ENCODE assay signal across 25 cellular contexts in the genomic region with DNA sequence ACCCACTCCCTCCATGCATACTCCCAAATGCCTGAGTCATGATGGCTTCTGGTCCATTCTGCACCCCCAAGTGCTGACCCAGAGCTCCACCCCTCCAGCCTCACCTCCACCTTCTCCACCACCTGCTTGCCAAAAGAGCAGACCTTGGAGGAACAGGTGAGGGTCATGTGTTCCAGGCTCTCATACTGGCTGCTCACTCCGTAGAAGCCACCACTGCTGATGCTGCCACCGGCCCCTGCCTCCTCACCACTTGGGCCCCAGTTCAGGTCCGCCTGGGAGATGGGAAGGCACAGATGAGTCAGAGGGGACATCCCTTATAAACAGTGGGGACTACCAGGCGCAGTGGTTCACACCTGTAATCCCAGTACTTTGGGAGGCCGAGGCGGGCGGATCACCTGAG. TPM values are rescaled to one million over a fixed set of nuclear protein-coding genes. Genes with fewer than 3 reads are reported as not detected.
DNase-seq lines count a peak whose midpoint lies in the region; ATAC-seq and TF ChIP-seq lines count a peak whose summit lies in the region.
"Had no signal": no experiment of that assay in that cellular context is flagged by ENCODE, and none has a peak within 500 bp of the region (broad histone marks: within the 10 kb centered on the region; RNA-seq: fewer than 3 reads in every experiment).

No MANE protein-coding gene starts in this region.

- H3K27ac ChIP-seq in Karpas-422 (ENCODE audit: low read length) (peak overlapping the region; percentile 96), caudate nucleus (ENCODE audit: low read depth, low read length) (no peak overlapping the region)
- H3K27ac ChIP-seq: epithelial cell of prostate, left ventricle myocardium inferior, neural progenitor cell, psoas muscle, thoracic aorta had no signal

- CTCF ChIA-PET in activated CD8-positive, alpha-beta T cell treated with anti-CD3 and anti-CD28 coated beads for 36 hours (lab: Charles Lee): no interaction called here
- CTCF ChIA-PET in activated CD8-positive, alpha-beta T cell treated with anti-CD3 and anti-CD28 coated beads, Interleukin-2, amount 10 ng/mL, durations not matched to agents 7 days and 5 days (lab: Charles Lee): no interaction called here

- H3K9ac ChIP-seq in Karpas-422 (ENCODE audit: low read length): no peak overlapping the region
- H3K9ac ChIP-seq: neural progenitor cell had no signal

- peaks cover 27% of the 10 kb centered on the region for H3K4me1 Mint-ChIP-seq in activated CD8-positive, alpha-beta T cell treated with anti-CD3 and anti-CD28 coated beads for 36 hours (ENCODE audit: low read depth)
- peaks cover 30% of the 10 kb centered on the region for H3K4me1 Mint-ChIP-seq in activated CD8-positive, alpha-beta T cell treated with anti-CD3 and anti-CD28 coated beads, Interleukin-2, amount 10 ng/mL, durations not matched to agents 7 days and 5 days (ENCODE audit: low read depth)
- peaks cover 48 to 58% of the 10 kb centered on the region in 2 donors for H3K4me1 Mint-ChIP-seq in immature natural killer cell
- peaks cover 71% of the 10 kb centered on the region for H3K4me1 Mint-ChIP-seq in stimulated activated memory B cell treated with anti-CD40 and anti-IgM and Interleukin-4, amounts not matched to agents 10 μg/mL and 1 μg/mL and 100 μg/mL, for 72 hours

- no peaks in the 10 kb centered on the region for H3K27me3 ChIP-seq in Karpas-422 (ENCODE audit: low read length)
- H3K27me3 ChIP-seq: neural progenitor cell had no signal

- H2AFZ ChIP-seq in Karpas-422 (ENCODE audit: low read length): no peak overlapping the region
- H2AFZ ChIP-seq: neural progenitor cell had no signal

- peaks cover 18% of the 10 kb centered on the region for H3K36me3 Mint-ChIP-seq in activated CD8-positive, alpha-beta T cell treated with anti-CD3 and anti-CD28 coated beads for 36 hours (ENCODE audit: low read depth)
- H3K36me3 Mint-ChIP-seq in activated CD8-positive, alpha-beta T cell treated with anti-CD3 and anti-CD28 coated beads, Interleukin-2, amount 10 ng/mL, durations not matched to agents 7 days and 5 days (ENCODE audit: low read depth): peaks cover 22% of the 10 kb centered on the region
- peaks cover 0 to 17% (median 12%) of the 10 kb centered on the region in 3 donors for H3K36me3 Mint-ChIP-seq in immature natural killer cell
- peaks cover 51% of the 10 kb centered on the region for H3K36me3 Mint-ChIP-seq in stimulated activated memory B cell treated with anti-CD40 and anti-IgM and Interleukin-4, amounts not matched to agents 10 μg/mL and 1 μg/mL and 100 μg/mL, for 72 hours

- H3K79me2 ChIP-seq in Karpas-422 (ENCODE audit: low read length): no peaks in the 10 kb centered on the region

- TF ChIP-seq CTCF in activated CD8-positive, alpha-beta T cell treated with anti-CD3 and anti-CD28 coated beads for 36 hours (IDR thresholded peaks at IDR 0.05): no peak

- no peak overlapping the region for H3K4me3 ChIP-seq in Karpas-422 (ENCODE audit: low read length)
- H3K4me3 ChIP-seq: left ventricle myocardium inferior, neural progenitor cell, psoas muscle, thoracic aorta had no signal

- no peaks in the 10 kb centered on the region; the same call in 1 of the 2 replicates for H4K20me1 ChIP-seq in Karpas-422 (ENCODE audit: insufficient read depth, low read depth, low read length)

- no peak overlapping the region for H3K4me2 ChIP-seq in Karpas-422 (ENCODE audit: low read depth, low read length, poor library complexity, severe bottlenecking)
- H3K4me2 ChIP-seq: neural progenitor cell had no signal

- intact Hi-C loops in activated CD8-positive, alpha-beta T cell treated with anti-CD3 and anti-CD28 coated beads for 36 hours (cut with micrococcal nuclease): no loop called here

- H3K9me3 ChIP-seq in Karpas-422 (ENCODE audit: low read length): no peaks in the 10 kb centered on the region
- H3K9me3 ChIP-seq: left ventricle myocardium inferior, psoas muscle, thoracic aorta had no signal

- ATAC-seq in activated CD8-positive, alpha-beta T cell treated with anti-CD3 and anti-CD28 coated beads for 36 hours: no peak
- no peak for ATAC-seq in activated CD8-positive, alpha-beta T cell treated with anti-CD3 and anti-CD28 coated beads, Interleukin-2, amount 10 ng/mL, durations not matched to agents 7 days and 5 days
- no peak for ATAC-seq in stimulated activated memory B cell treated with anti-CD40 and anti-IgM and Interleukin-4, amounts not matched to agents 10 μg/mL and 1 μg/mL and 100 μg/mL, for 72 hours
- ATAC-seq: psoas muscle had no signal

- peaks cover 47% of the 10 kb centered on the region for H3K4me1 ChIP-seq in Karpas-422 (ENCODE audit: low read length)
- H3K4me1 ChIP-seq: neural progenitor cell had no signal

- H3K9me2 ChIP-seq in Karpas-422 (replicated peaks; ENCODE audit: insufficient read depth, low read length): no peaks in the 10 kb centered on the region

- POLR2A ChIA-PET in activated CD8-positive, alpha-beta T cell treated with anti-CD3 and anti-CD28 coated beads for 36 hours (lab: Charles Lee): interaction anchor here (0.5 to 2.5 kb wide), 2 partner anchors 10 to 127 kb away, joined by 3 to 6 read pairs; no protein-coding TSS in a partner anchor
- POLR2A ChIA-PET in activated CD8-positive, alpha-beta T cell treated with anti-CD3 and anti-CD28 coated beads, Interleukin-2, amount 10 ng/mL, durations not matched to agents 7 days and 5 days (lab: Charles Lee): interaction anchor here (1.6 kb wide), 1 partner anchor 9 kb away, joined by 6 read pairs; no protein-coding TSS in a partner anchor

- peak overlapping the region; percentile 11 for H3K27ac Mint-ChIP-seq in activated CD8-positive, alpha-beta T cell treated with anti-CD3 and anti-CD28 coated beads for 36 hours
- H3K27ac Mint-ChIP-seq in activated CD8-positive, alpha-beta T cell treated with anti-CD3 and anti-CD28 coated beads, Interleukin-2, amount 10 ng/mL, durations not matched to agents 7 days and 5 days: no peak overlapping the region
- H3K27ac Mint-ChIP-seq in immature natural killer cell: peak overlapping the region in 4 of 6 donors; percentile 13 to 77 (median 52)
- peak overlapping the region; percentile 9 for H3K27ac Mint-ChIP-seq in stimulated activated memory B cell treated with anti-CD40 and anti-IgM and Interleukin-4, amounts not matched to agents 10 μg/mL and 1 μg/mL and 100 μg/mL, for 72 hours
- H3K27ac Mint-ChIP-seq: neural progenitor cell had no signal

- no peaks in the 10 kb centered on the region for H3K27me3 Mint-ChIP-seq in activated CD8-positive, alpha-beta T cell treated with anti-CD3 and anti-CD28 coated beads for 36 hours
- no peaks in the 10 kb centered on the region for H3K27me3 Mint-ChIP-seq in activated CD8-positive, alpha-beta T cell treated with anti-CD3 and anti-CD28 coated beads, Interleukin-2, amount 10 ng/mL, durations not matched to agents 7 days and 5 days (ENCODE audit: low read depth)
- H3K27me3 Mint-ChIP-seq in immature natural killer cell (ENCODE audit: low read depth in 3 of 3): peaks cover 0 to 5% (median 4%) of the 10 kb centered on the region in 3 donors
- no peaks in the 10 kb centered on the region for H3K27me3 Mint-ChIP-seq in stimulated activated memory B cell treated with anti-CD40 and anti-IgM and Interleukin-4, amounts not matched to agents 10 μg/mL and 1 μg/mL and 100 μg/mL, for 72 hours
- H3K27me3 Mint-ChIP-seq: stimulated activated naive B cell treated with anti-CD40 and anti-IgM and Interleukin-4, amounts not matched to agents 10 μg/mL and 1 μg/mL and 100 μg/mL, for 72 hours had no signal

- peaks cover 10% of the 10 kb centered on the region for H3K36me3 ChIP-seq in Karpas-422 (ENCODE audit: insufficient read depth, low read length)

- no peaks in the 10 kb centered on the region for H3K9me3 Mint-ChIP-seq in activated CD8-positive, alpha-beta T cell treated with anti-CD3 and anti-CD28 coated beads for 36 hours
- H3K9me3 Mint-ChIP-seq in activated CD8-positive, alpha-beta T cell treated with anti-CD3 and anti-CD28 coated beads, Interleukin-2, amount 10 ng/mL, durations not matched to agents 7 days and 5 days (ENCODE audit: insufficient read depth): no peaks in the 10 kb centered on the region
- peaks cover 0 to 2% (median 0%) of the 10 kb centered on the region in 6 donors for H3K9me3 Mint-ChIP-seq in immature natural killer cell
- peaks cover 6% of the 10 kb centered on the region for H3K9me3 Mint-ChIP-seq in stimulated activated memory B cell treated with anti-CD40 and anti-IgM and Interleukin-4, amounts not matched to agents 10 μg/mL and 1 μg/mL and 100 μg/mL, for 72 hours
- H3K9me3 Mint-ChIP-seq: neural progenitor cell had no signal

- no peak overlapping the region for H3K4me3 Mint-ChIP-seq in activated CD8-positive, alpha-beta T cell treated with anti-CD3 and anti-CD28 coated beads for 36 hours
- no peak overlapping the region for H3K4me3 Mint-ChIP-seq in activated CD8-positive, alpha-beta T cell treated with anti-CD3 and anti-CD28 coated beads, Interleukin-2, amount 10 ng/mL, durations not matched to agents 7 days and 5 days
- no peak overlapping the region for H3K4me3 Mint-ChIP-seq in immature natural killer cell
- no peak overlapping the region for H3K4me3 Mint-ChIP-seq in stimulated activated memory B cell treated with anti-CD40 and anti-IgM and Interleukin-4, amounts not matched to agents 10 μg/mL and 1 μg/mL and 100 μg/mL, for 72 hours
- H3K4me3 Mint-ChIP-seq: neural progenitor cell had no signal

- DNase-seq in activated CD8-positive, alpha-beta T cell treated with anti-CD3 and anti-CD28 coated beads for 36 hours: no peak
- no peak for DNase-seq in activated CD8-positive, alpha-beta T cell treated with anti-CD3 and anti-CD28 coated beads, Interleukin-2, amount 10 ng/mL, durations not matched to agents 7 days and 5 days
- DNase-seq in Karpas-422 (peak; percentile 70), immature natural killer cell (no peak), NCI-H2196 treated with DMSO at 0.1 percent for 48 hours (lab: John Stamatoyannopoulos, UW; ENCODE audit: unreplicated experiment) (no peak), caudate nucleus (lab: John Stamatoyannopoulos, UW) (no peak), NCI-H1436 (lab: John Stamatoyannopoulos, UW) (no peak)
- DNase-seq: 8988T; activated CD4-positive, alpha-beta T cell treated with anti-CD3 and anti-CD28 coated beads, Interleukin-2, amount 50 U/mL, for 48 hours; activated gamma-delta T cell treated with Interleukin-2 at 50 U/mL for 16 hours; amygdala; HCEC 1CT; left ventricle myocardium inferior; NCI-H1694; NCI-H2171 treated with DMSO at 0.1 percent for 48 hours; NCI-H69; psoas muscle; stimulated activated naive B cell treated with anti-CD40 and anti-IgM and Interleukin-4, amounts not matched to agents 10 μg/mL and 1 μg/mL and 100 μg/mL, for 72 hours had no signal

RNA-seq across cellular contexts. Expression of a gene that starts 7.9 kb away (rescaled TPM):
- 100 to 1,000 TPM; 131 to 137 TPM for total RNA-seq in activated CD8-positive, alpha-beta T cell treated with anti-CD3 and anti-CD28 coated beads for 36 hours
- 100 to 1,000 TPM; 162 to 176 TPM for total RNA-seq in activated CD8-positive, alpha-beta T cell treated with anti-CD3 and anti-CD28 coated beads, Interleukin-2, amount 10 ng/mL, durations not matched to agents 7 days and 5 days
- 975 and 1,210 TPM in 2 replicates for total RNA-seq in Karpas-422 (2014; rRNA removed; shearing (Covaris generic); ENCODE audit: low replicate concordance)
- polyA plus RNA-seq in immature natural killer cell: 100 to 1,000 TPM; 104 to 179 (median 106) TPM
- total RNA-seq: Daoy, dermis microvascular lymphatic vessel endothelial cell had no signal

RNA-seq across cellular contexts. Expression of a gene that starts 18.1 kb away (rescaled TPM):
- total RNA-seq in activated CD8-positive, alpha-beta T cell treated with anti-CD3 and anti-CD28 coated beads for 36 hours: 1 to 10 TPM in 1 of 2 experiments, under 1 TPM in 1; 0.61 to 1.1 TPM
- total RNA-seq in activated CD8-positive, alpha-beta T cell treated with anti-CD3 and anti-CD28 coated beads, Interleukin-2, amount 10 ng/mL, durations not matched to agents 7 days and 5 days: 1 to 10 TPM; 3.4 to 3.5 TPM
- total RNA-seq in Karpas-422 (2014; rRNA removed; shearing (Covaris generic); ENCODE audit: low replicate concordance): 16.9 and 42.6 TPM in 2 replicates
- polyA plus RNA-seq in immature natural killer cell: 1 to 10 TPM; 3.0 to 9.0 (median 4.4) TPM
- total RNA-seq: Daoy, skeletal muscle tissue had no signal

RNA-seq across cellular contexts. Expression of a gene that starts 19.1 kb away (rescaled TPM):
- total RNA-seq in activated CD8-positive, alpha-beta T cell treated with anti-CD3 and anti-CD28 coated beads for 36 hours: not detected
- total RNA-seq in activated CD8-positive, alpha-beta T cell treated with anti-CD3 and anti-CD28 coated beads, Interleukin-2, amount 10 ng/mL, durations not matched to agents 7 days and 5 days: not detected
- total RNA-seq in Karpas-422 (2014; rRNA removed; shearing (Covaris generic); ENCODE audit: low replicate concordance): 2.9 and 5.5 TPM in 2 replicates
- polyA plus RNA-seq in immature natural killer cell: not detected

RNA-seq across cellular contexts. Expression of a gene that starts 20.6 kb away (rescaled TPM):
- total RNA-seq in activated CD8-positive, alpha-beta T cell treated with anti-CD3 and anti-CD28 coated beads for 36 hours: not detected
- not detected for total RNA-seq in activated CD8-positive, alpha-beta T cell treated with anti-CD3 and anti-CD28 coated beads, Interleukin-2, amount 10 ng/mL, durations not matched to agents 7 days and 5 days
- 1.2 TPM in 1 of 2 replicates, not detected in the other for total RNA-seq in Karpas-422 (2014; rRNA removed; shearing (Covaris generic); ENCODE audit: low replicate concordance)
- polyA plus RNA-seq in immature natural killer cell: not detected
- total RNA-seq: left ventricle myocardium inferior, psoas muscle had no signal

RNA-seq across cellular contexts. Expression of a gene that starts 44.9 kb away (rescaled TPM):
- total RNA-seq in activated CD8-positive, alpha-beta T cell treated with anti-CD3 and anti-CD28 coated beads for 36 hours: under 1 TPM in 1 of 2 experiments, not detected in 1; 0.95 TPM
- not detected for total RNA-seq in activated CD8-positive, alpha-beta T cell treated with anti-CD3 and anti-CD28 coated beads, Interleukin-2, amount 10 ng/mL, durations not matched to agents 7 days and 5 days
- 0.52 and 0.65 TPM in 2 replicates for total RNA-seq in Karpas-422 (2014; rRNA removed; shearing (Covaris generic); ENCODE audit: low replicate concordance)
- polyA plus RNA-seq in immature natural killer cell: not detected
- total RNA-seq: Daoy, dermis microvascular lymphatic vessel endothelial cell, left ventricle myocardium inferior, psoas muscle, skeletal muscle tissue, thoracic aorta had no signal
- polyA plus RNA-seq: psoas muscle had no signal
